ENCODE assay signal across 8 cellular contexts in the genomic region with DNA sequence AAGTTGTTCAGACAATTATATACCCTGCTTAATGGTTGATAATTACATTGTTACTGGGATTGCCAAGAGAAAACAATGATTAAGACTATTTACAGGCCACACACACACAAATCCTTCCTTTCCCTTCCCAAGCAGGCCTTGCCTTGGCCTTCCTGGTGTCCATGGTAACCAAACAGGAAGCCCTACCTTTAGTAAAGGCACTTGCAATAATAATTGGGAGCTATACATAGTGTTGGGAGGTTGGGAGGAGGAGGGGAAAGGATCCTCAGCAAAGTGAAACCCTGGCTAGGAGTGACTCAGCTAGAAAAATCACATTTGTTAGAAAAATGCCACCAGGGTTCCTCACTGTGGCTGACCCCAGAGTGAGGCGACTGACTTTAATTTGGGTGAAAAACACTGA.
DNase-seq lines count a peak whose midpoint lies in the region; ATAC-seq, FAIRE-seq and TF ChIP-seq lines count a peak whose summit lies in the region.

No MANE protein-coding gene starts in this region.

- no TSS peak for BruUV-seq in IMR-90 (replicated peaks; lab: Mats Ljungman, UMichigan)

- H3K9me3 ChIP-seq in A549: no peaks in the 10 kb centered on the region
- no peaks in the 10 kb centered on the region for H3K9me3 ChIP-seq in IMR-90 (ENCODE audit: control insufficient read depth, insufficient read depth, low read length)

- no peaks in the 10 kb centered on the region; the same call in 1 of the 2 replicates for H3K27me3 Mint-ChIP-seq in WTC11 (ENCODE audit: low read depth)

- no peak for TF ChIP-seq POLR2A in A549 (IDR thresholded peaks at IDR 0.05; ENCODE audit: low read length)
- no peak for TF ChIP-seq POLR2A in IMR-90 (IDR thresholded peaks at IDR 0.05; ENCODE audit: low read depth, low read length)

- WGBS in A549 (ENCODE audit: missing lambda C conversion rate): 50% methylated on average over 1 of the region's 1 CpG
- WGBS in IMR-90 (ENCODE audit: extremely low coverage in 2 of 2, insufficient read length in 1 of 2), 2 experiments: no CpG with 5 or more reads among the region's 1 CpG

- no peak overlapping the region for H3K56ac ChIP-seq in IMR-90 (ENCODE audit: extremely low read depth, insufficient read depth, low read length)

- CTCF ChIA-PET in A549 (lab: Yijun Ruan, JAX) (interaction anchor here (1.4 to 1.7 kb wide), 2 partner anchors 10 to 13 kb away, joined by 4 to 5 read pairs; no protein-coding TSS in a partner anchor), IMR-90 (lab: Yijun Ruan, JAX) (no interaction called here), WTC11 (lab: Charles Lee) (interaction anchor here (1.3 to 3.0 kb wide), 4 partner anchors 13 to 171 kb away, joined by 3 to 34 read pairs (median 5); no protein-coding TSS in a partner anchor)

- peaks cover 42% of the 10 kb centered on the region for H3K4me1 Mint-ChIP-seq in WTC11

- no peak overlapping the region for H2AFZ ChIP-seq in IMR-90 (replicated peaks; ENCODE audit: low read length, poor library complexity)

- no peak overlapping the region for H4K5ac ChIP-seq in IMR-90 (ENCODE audit: low read depth, low read length)

- H2BK20ac ChIP-seq in IMR-90 (ENCODE audit: low read depth, low read length): no peak overlapping the region

- intact Hi-C loops in IMR-90 (cut with micrococcal nuclease): no loop called here

- no peak for FAIRE-seq in A549 (lab: Jason Lieb, UNC)

- no peak overlapping the region for H2AK9ac ChIP-seq in IMR-90 (replicated peaks; ENCODE audit: low read depth, low read length, poor library complexity)

- ATAC-seq in A549 (peak; percentile 65 to 76; a peak in 4 of 6 replicates), IMR-90 (ENCODE audit: low read depth) (peak; percentile 73), WTC11 (peak; percentile 72)

- peaks cover 9% of the 10 kb centered on the region; the same call in 1 of the 2 replicates for H3K9me1 ChIP-seq in IMR-90 (ENCODE audit: insufficient read depth, low read length)

- H3K4me1 ChIP-seq in A549 (peaks cover 24% of the 10 kb centered on the region), IMR-90 (ENCODE audit: control insufficient read depth, insufficient read depth, low read length) (peaks cover 10% of the 10 kb centered on the region)

- H3K4me3 ChIP-seq in A549 (no peak overlapping the region), IMR-90 (ENCODE audit: insufficient read depth, low read depth, low read length) (no peak overlapping the region)

- no peak overlapping the region for H4K91ac ChIP-seq in IMR-90 (ENCODE audit: insufficient read depth, low read depth, low read length)

- H3K4me2 ChIP-seq in A549: peak overlapping the region; percentile 25; the same call in 2 of the 3 replicates
- no peak overlapping the region for H3K4me2 ChIP-seq in IMR-90 (ENCODE audit: low read depth, low read length)

- H3K36me3 Mint-ChIP-seq in WTC11: no peaks in the 10 kb centered on the region

- no peak overlapping the region for H3K9ac ChIP-seq in IMR-90 (ENCODE audit: low read depth, low read length)

- H3K27me3 ChIP-seq in IMR-90 (ENCODE audit: control insufficient read depth, insufficient read depth, low read length): peaks cover 17% of the 10 kb centered on the region

- no peak for TF ChIP-seq CTCF in A549 (IDR thresholded peaks at IDR 0.05)
- no peak for TF ChIP-seq CTCF in IMR-90 (conservative IDR thresholded peaks at IDR 0.05; ENCODE audit: low read depth, low read length)
- no peak for TF ChIP-seq CTCF in WTC11 (IDR thresholded peaks at IDR 0.05)

- peak; percentile 63 to 75 for DNase-seq in A549 (ENCODE audit: low read depth in 1 of 2, low spot score in 1 of 2)
- DNase-seq in IMR-90: peak; percentile 38
- DNase-seq in WTC11 (ENCODE audit: low spot score): no peak
- DNase-seq in kidney tubule cell (ENCODE audit: low spot score): peak; percentile 93
- no peak for DNase-seq in nucleus accumbens (lab: John Stamatoyannopoulos, UW)
- no peak for DNase-seq in KG1 (lab: John Stamatoyannopoulos, UW)
- no peak for DNase-seq in activated CD8-positive, alpha-beta memory T cell treated with anti-CD3 and anti-CD28 coated beads, Interleukin-2, amount 50 U/mL, for 4 hours
- no peak for DNase-seq in hypothalamus (lab: John Stamatoyannopoulos, UW)

- no peak overlapping the region for H2AK5ac ChIP-seq in IMR-90 (ENCODE audit: low read depth, low read length)

- no peak overlapping the region for H3K23ac ChIP-seq in IMR-90 (ENCODE audit: low read depth, low read length)

- no peak overlapping the region for H2BK5ac ChIP-seq in IMR-90 (ENCODE audit: low read depth, low read length, poor library complexity, severe bottlenecking)

- no peak for TF ChIP-seq EP300 in A549 (IDR thresholded peaks at IDR 0.05)

- no peaks in the 10 kb centered on the region for H3K9me3 Mint-ChIP-seq in WTC11

- no peak overlapping the region for H3K18ac ChIP-seq in IMR-90 (ENCODE audit: low read depth, low read length)

- H3K27ac ChIP-seq in A549 (peak overlapping the region; percentile 52 to 78; a peak in 5 of 6 replicates), IMR-90 (ENCODE audit: insufficient read depth, low read length) (no peak overlapping the region)

- H4K20me1 ChIP-seq in IMR-90 (ENCODE audit: insufficient read depth, low read length): peaks cover 5% of the 10 kb centered on the region; the same call in 1 of the 2 replicates

- H3K4ac ChIP-seq in IMR-90 (ENCODE audit: low read depth, low read length): no peak overlapping the region

- H3K27ac Mint-ChIP-seq in WTC11: peak overlapping the region; percentile 60; the same call in 1 of the 2 replicates

- no peak overlapping the region for H2BK120ac ChIP-seq in IMR-90 (ENCODE audit: low read depth, low read length)

- dilution Hi-C loops in IMR-90 (cut with HindIII; ENCODE audit: low sequenced_read_pairs, unreplicated experiment): no loop called here

- H2BK15ac ChIP-seq in IMR-90 (ENCODE audit: low read depth, low read length): no peak overlapping the region

- no peak overlapping the region; a peak in 1 of 4 replicates for H4K8ac ChIP-seq in IMR-90 (ENCODE audit: low read depth in 2 of 2, low read length in 2 of 2)

- H3K4me3 Mint-ChIP-seq in WTC11: no peak overlapping the region

- in situ Hi-C loops in IMR-90 (cut with MboI; ENCODE audit: low sequenced_read_pairs): no loop called here

- TF ChIP-seq RAD21 in A549 (conservative IDR thresholded peaks at IDR 0.05 in 1 of 2, IDR thresholded peaks at IDR 0.05 in 1 of 2): no peak
- no peak for TF ChIP-seq RAD21 in IMR-90 (IDR thresholded peaks at IDR 0.05; ENCODE audit: low read length)

- no peak overlapping the region for H3K14ac ChIP-seq in IMR-90 (replicated peaks; ENCODE audit: low read depth, low read length)

- POLR2A ChIA-PET in A549 (lab: Yijun Ruan, JAX): no interaction called here
- POLR2A ChIA-PET in IMR-90 (lab: Charles Lee; ENCODE audit: unreplicated experiment): no interaction called here
- POLR2A ChIA-PET in WTC11 (lab: Charles Lee): no interaction called here

- H3K79me1 ChIP-seq in IMR-90 (ENCODE audit: low read depth in 1 of 2, low read length in 2 of 2): no peaks in the 10 kb centered on the region

- H3K36me3 ChIP-seq in IMR-90 (ENCODE audit: control insufficient read depth, insufficient read depth, low read length): no peaks in the 10 kb centered on the region

TF ChIP-seq in A549, 52 proteins besides CTCF, POLR2A, EP300 and RAD21:
- TF ChIP-seq FOSL2 (IDR thresholded peaks at IDR 0.05) (no peak), FOSL2 (CRISPR knock-in tag; IDR thresholded peaks at IDR 0.05) (no peak), RFX5 (IDR thresholded peaks at IDR 0.05) (no peak), NFE2L2 (conservative IDR thresholded peaks at IDR 0.05; ENCODE audit: low read length) (0 out of 2 replicates have a peak, but pooled peaks have one; percentile 18), KDM5A (IDR thresholded peaks at IDR 0.05) (no peak), MAFK (IDR thresholded peaks at IDR 0.05; ENCODE audit: partially characterized antibody) (peak; percentile 69)

TF ChIP-seq in IMR-90, 13 proteins besides CTCF, POLR2A, EP300 and RAD21:
- TF ChIP-seq NFE2L2 (IDR thresholded peaks at IDR 0.05; ENCODE audit: low read depth, low read length): peak; percentile 66; the same call in 1 of the 2 replicates
- no peak for TF ChIP-seq MAZ (IDR thresholded peaks at IDR 0.05; ENCODE audit: borderline replicate concordance, low read depth, low read length)

TF ChIP-seq in WTC11, 78 proteins besides CTCF, POLR2A, EP300 and RAD21 (continues in another document):
- no peak for TF ChIP-seq FOXP1 (CRISPR knock-in tag; IDR thresholded peaks at IDR 0.05; ENCODE audit: borderline replicate concordance)
- no peak for TF ChIP-seq NR1H2 (CRISPR knock-in tag; IDR thresholded peaks at IDR 0.05)
- no peak for TF ChIP-seq JAZF1 (CRISPR knock-in tag; IDR thresholded peaks at IDR 0.05)
- TF ChIP-seq MYBL2 (CRISPR knock-in tag; IDR thresholded peaks at IDR 0.05): no peak
- TF ChIP-seq ETV6 (CRISPR knock-in tag; IDR thresholded peaks at IDR 0.05): no peak
- no peak for TF ChIP-seq SP1 (CRISPR knock-in tag; conservative IDR thresholded peaks at IDR 0.05)
- no peak for TF ChIP-seq ELF4 (CRISPR knock-in tag; IDR thresholded peaks at IDR 0.05; ENCODE audit: low read depth)
- no peak for TF ChIP-seq USF2 (CRISPR knock-in tag; IDR thresholded peaks at IDR 0.05)
- no peak for TF ChIP-seq MAX (CRISPR knock-in tag; IDR thresholded peaks at IDR 0.05)

Comparison
In these comparisons a context has a peak if more than half of its experiments do, and no peak if none do; other contexts are left out.
1. DNase-seq: peak in A549 (2 of 2), IMR-90 (single experiment) and kidney tubule cell (single experiment); none in WTC11 (single experiment), nucleus accumbens (0 of 56), KG1 (single experiment), activated CD8-positive, alpha-beta memory T cell treated with anti-CD3 and anti-CD28 coated beads, Interleukin-2, amount 50 U/mL, for 4 hours (single experiment) and hypothalamus (0 of 51).
2. Peak in every context shown above with its lines, with median percentiles within 50 percentile points of each other: ATAC-seq.